8 cellular contexts compared by ENCODE assay signal in genomic region chr12:51269174-51270066, GRCh38. TPM values are rescaled to one million over a fixed set of nuclear protein-coding genes. Genes with fewer than 3 reads are reported as not detected.
DNase-seq lines count a peak whose midpoint lies in the region; ATAC-seq and TF ChIP-seq lines count a peak whose summit lies in the region.

No MANE protein-coding gene starts in this region.

- no peaks in the 10 kb centered on the region for H3K9me3 Mint-ChIP-seq in mesothelial cell of epicardium
- peaks cover 3% of the 10 kb centered on the region for H3K9me3 Mint-ChIP-seq in stimulated activated memory B cell treated with anti-CD40 and anti-IgM and Interleukin-4, amounts not matched to agents 10 μg/mL and 1 μg/mL and 100 μg/mL, for 72 hours

- peaks cover 27% of the 10 kb centered on the region for H3K4me1 Mint-ChIP-seq in mesothelial cell of epicardium
- peaks cover 37% of the 10 kb centered on the region for H3K4me1 Mint-ChIP-seq in stimulated activated memory B cell treated with anti-CD40 and anti-IgM and Interleukin-4, amounts not matched to agents 10 μg/mL and 1 μg/mL and 100 μg/mL, for 72 hours

- 0 out of 2 replicates have a peak, but pooled peaks cover 3% of the 10 kb centered on the region for H3K27me3 ChIP-seq in KMS-11 (ENCODE audit: insufficient read depth, low read depth)

- H3K27ac ChIP-seq in KMS-11 = no peak overlapping the region

- H2AFZ ChIP-seq in KMS-11 (ENCODE audit: low read depth) = no peak overlapping the region

- TF ChIP-seq CTCF in KMS-11 (conservative IDR thresholded peaks at IDR 0.05; ENCODE audit: low read depth, low read length) = no peak
- no peak for TF ChIP-seq CTCF in mesothelial cell of epicardium (IDR thresholded peaks at IDR 0.05; ENCODE audit: unreplicated experiment)

- H3K4me3 Mint-ChIP-seq in mesothelial cell of epicardium = peak overlapping the region; percentile 74
- peak overlapping the region; percentile 78 for H3K4me3 Mint-ChIP-seq in stimulated activated memory B cell treated with anti-CD40 and anti-IgM and Interleukin-4, amounts not matched to agents 10 μg/mL and 1 μg/mL and 100 μg/mL, for 72 hours

- H4K20me1 ChIP-seq in KMS-11 (ENCODE audit: insufficient read depth) = no peaks in the 10 kb centered on the region

- peak overlapping the region; percentile 15; the same call in 1 of the 2 replicates for H3K4me2 ChIP-seq in KMS-11

- peak overlapping the region; percentile 88 for H3K27ac Mint-ChIP-seq in mesothelial cell of epicardium
- H3K27ac Mint-ChIP-seq in stimulated activated memory B cell treated with anti-CD40 and anti-IgM and Interleukin-4, amounts not matched to agents 10 μg/mL and 1 μg/mL and 100 μg/mL, for 72 hours = peak overlapping the region; percentile 76

- H3K4me1 ChIP-seq in KMS-11 (ENCODE audit: low read depth, poor library complexity, severe bottlenecking) = peaks cover 17% of the 10 kb centered on the region

- DNase-seq in CD1c-positive myeloid dendritic cell (ENCODE audit: extremely low spot score) (peak; percentile 25), mesothelial cell of epicardium (ENCODE audit: low spot score in 2 of 2, unreplicated experiment in 2 of 2) (peak in 1 of 2 experiments; percentile 47)
- DNase-seq in activated CD4-positive, alpha-beta T cell treated with anti-CD3 and anti-CD28 coated beads for 48 hours = peak; percentile 65
- peak; percentile 54 for DNase-seq in effector CD4-positive, alpha-beta T cell

- H3K36me3 ChIP-seq in KMS-11 (ENCODE audit: insufficient read depth) = no peaks in the 10 kb centered on the region

- H3K27me3 Mint-ChIP-seq in mesothelial cell of epicardium (ENCODE audit: low read depth) = no peaks in the 10 kb centered on the region
- H3K27me3 Mint-ChIP-seq in stimulated activated memory B cell treated with anti-CD40 and anti-IgM and Interleukin-4, amounts not matched to agents 10 μg/mL and 1 μg/mL and 100 μg/mL, for 72 hours = no peaks in the 10 kb centered on the region

- H3K9ac ChIP-seq in KMS-11 = no peak overlapping the region

- ATAC-seq in GM21390 (IDR thresholded peaks at IDR 0.05; ENCODE audit: unreplicated experiment) = peak; percentile 29
- peak; percentile 76 for ATAC-seq in stimulated activated memory B cell treated with anti-CD40 and anti-IgM and Interleukin-4, amounts not matched to agents 10 μg/mL and 1 μg/mL and 100 μg/mL, for 72 hours
- no peak for ATAC-seq in HG03378 (IDR thresholded peaks at IDR 0.05; ENCODE audit: unreplicated experiment)

- no peaks in the 10 kb centered on the region for H3K79me2 ChIP-seq in KMS-11 (ENCODE audit: insufficient read depth, low read depth)

- H3K4me3 ChIP-seq in KMS-11 (IDR thresholded peaks at IDR 0.05; ENCODE audit: insufficient read depth, low read depth, low read length) = no peak overlapping the region

- H3K36me3 Mint-ChIP-seq in mesothelial cell of epicardium = peaks cover 7% of the 10 kb centered on the region
- peaks cover 6% of the 10 kb centered on the region for H3K36me3 Mint-ChIP-seq in stimulated activated memory B cell treated with anti-CD40 and anti-IgM and Interleukin-4, amounts not matched to agents 10 μg/mL and 1 μg/mL and 100 μg/mL, for 72 hours

RNA-seq across cellular contexts. Expression of gene SMAGP, which starts 0.8 kb away (rescaled TPM):
- 21.5 to 23.0 TPM (median 22.2 TPM) in 3 replicates for total RNA-seq in mesothelial cell of epicardium

RNA-seq across cellular contexts. Expression of gene DAZAP2, which starts 30.8 kb away (rescaled TPM):
- total RNA-seq in mesothelial cell of epicardium = 101 to 107 TPM (median 105 TPM) in 3 replicates

RNA-seq across cellular contexts. Expression of gene POU6F1, which starts 51.6 kb away (rescaled TPM):
- total RNA-seq in mesothelial cell of epicardium = 11.3 to 12.8 TPM (median 11.6 TPM) in 3 replicates

RNA-seq across cellular contexts. Expression of gene BIN2, which starts 54.6 kb away (rescaled TPM):
- total RNA-seq in mesothelial cell of epicardium = 0.18 TPM in 1 of 3 replicates, not detected in the others
